ENCODE assay signal across 1 cellular context in the genomic region with DNA sequence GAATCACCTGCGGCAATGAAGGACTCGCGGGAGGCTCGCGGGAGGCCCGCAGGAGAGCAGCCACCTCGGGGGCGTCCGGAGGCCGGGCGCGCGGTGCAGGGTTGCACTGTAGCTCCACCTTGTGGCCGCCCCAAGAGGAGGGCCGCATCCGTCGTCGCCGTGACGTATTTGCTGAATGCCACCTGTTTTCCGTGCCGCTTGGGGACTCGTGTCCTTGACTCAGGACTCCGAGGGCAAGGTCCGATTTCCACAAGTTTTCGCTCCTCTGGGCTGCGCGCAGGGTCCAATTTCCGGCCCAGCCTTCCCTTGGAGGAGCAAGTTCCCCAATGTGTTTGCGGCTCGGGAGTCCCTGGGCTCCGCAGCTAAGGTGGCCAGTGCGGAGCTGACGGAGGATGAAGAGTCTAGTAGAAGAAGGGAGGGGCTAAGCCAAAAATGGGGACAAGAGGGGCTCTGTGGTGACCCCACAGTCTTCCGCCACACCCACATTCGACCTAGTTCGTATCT.
TF ChIP-seq lines count a peak whose summit lies in the region.

No MANE protein-coding gene starts in this region.

TF ChIP-seq in WTC11, 78 proteins besides CTCF, POLR2A, EP300 and RAD21 (continued from another document):
- TF ChIP-seq, protein P1, sequence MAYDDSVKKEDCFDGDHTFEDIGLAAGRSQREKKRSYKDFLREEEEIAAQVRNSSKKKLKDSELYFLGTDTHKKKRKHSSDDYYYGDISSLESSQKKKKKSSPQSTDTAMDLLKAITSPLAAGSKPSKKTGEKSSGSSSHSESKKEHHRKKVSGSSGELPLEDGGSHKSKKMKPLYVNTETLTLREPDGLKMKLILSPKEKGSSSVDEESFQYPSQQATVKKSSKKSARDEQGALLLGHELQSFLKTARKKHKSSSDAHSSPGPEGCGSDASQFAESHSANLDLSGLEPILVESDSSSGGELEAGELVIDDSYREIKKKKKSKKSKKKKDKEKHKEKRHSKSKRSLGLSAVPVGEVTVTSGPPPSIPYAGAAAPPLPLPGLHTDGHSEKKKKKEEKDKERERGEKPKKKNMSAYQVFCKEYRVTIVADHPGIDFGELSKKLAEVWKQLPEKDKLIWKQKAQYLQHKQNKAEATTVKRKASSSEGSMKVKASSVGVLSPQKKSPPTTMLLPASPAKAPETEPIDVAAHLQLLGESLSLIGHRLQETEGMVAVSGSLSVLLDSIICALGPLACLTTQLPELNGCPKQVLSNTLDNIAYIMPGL (CRISPR knock-in tag; IDR thresholded peaks at IDR 0.05) = 0 out of 2 replicates have a peak, but pooled peaks have one; percentile 45
- TF ChIP-seq SMAD3 (CRISPR knock-in tag; IDR thresholded peaks at IDR 0.05; ENCODE audit: borderline replicate concordance) = no peak
- TF ChIP-seq, protein P2, sequence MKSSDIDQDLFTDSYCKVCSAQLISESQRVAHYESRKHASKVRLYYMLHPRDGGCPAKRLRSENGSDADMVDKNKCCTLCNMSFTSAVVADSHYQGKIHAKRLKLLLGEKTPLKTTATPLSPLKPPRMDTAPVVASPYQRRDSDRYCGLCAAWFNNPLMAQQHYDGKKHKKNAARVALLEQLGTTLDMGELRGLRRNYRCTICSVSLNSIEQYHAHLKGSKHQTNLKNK (CRISPR knock-in tag; IDR thresholded peaks at IDR 0.05) = no peak
- TF ChIP-seq, protein P3, sequence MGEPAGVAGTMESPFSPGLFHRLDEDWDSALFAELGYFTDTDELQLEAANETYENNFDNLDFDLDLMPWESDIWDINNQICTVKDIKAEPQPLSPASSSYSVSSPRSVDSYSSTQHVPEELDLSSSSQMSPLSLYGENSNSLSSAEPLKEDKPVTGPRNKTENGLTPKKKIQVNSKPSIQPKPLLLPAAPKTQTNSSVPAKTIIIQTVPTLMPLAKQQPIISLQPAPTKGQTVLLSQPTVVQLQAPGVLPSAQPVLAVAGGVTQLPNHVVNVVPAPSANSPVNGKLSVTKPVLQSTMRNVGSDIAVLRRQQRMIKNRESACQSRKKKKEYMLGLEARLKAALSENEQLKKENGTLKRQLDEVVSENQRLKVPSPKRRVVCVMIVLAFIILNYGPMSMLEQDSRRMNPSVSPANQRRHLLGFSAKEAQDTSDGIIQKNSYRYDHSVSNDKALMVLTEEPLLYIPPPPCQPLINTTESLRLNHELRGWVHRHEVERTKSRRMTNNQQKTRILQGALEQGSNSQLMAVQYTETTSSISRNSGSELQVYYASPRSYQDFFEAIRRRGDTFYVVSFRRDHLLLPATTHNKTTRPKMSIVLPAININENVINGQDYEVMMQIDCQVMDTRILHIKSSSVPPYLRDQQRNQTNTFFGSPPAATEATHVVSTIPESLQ (CRISPR knock-in tag; IDR thresholded peaks at IDR 0.05) = no peak
- no peak for TF ChIP-seq KAT7 (CRISPR knock-in tag; IDR thresholded peaks at IDR 0.05; ENCODE audit: borderline replicate concordance)
- TF ChIP-seq PRRX2 (CRISPR knock-in tag; IDR thresholded peaks at IDR 0.05) = no peak
- TF ChIP-seq, protein P4, sequence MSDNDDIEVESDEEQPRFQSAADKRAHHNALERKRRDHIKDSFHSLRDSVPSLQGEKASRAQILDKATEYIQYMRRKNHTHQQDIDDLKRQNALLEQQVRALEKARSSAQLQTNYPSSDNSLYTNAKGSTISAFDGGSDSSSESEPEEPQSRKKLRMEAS (CRISPR knock-in tag; IDR thresholded peaks at IDR 0.05) = peak; percentile 53; the same call in 1 of the 2 replicates
- TF ChIP-seq, protein P5, sequence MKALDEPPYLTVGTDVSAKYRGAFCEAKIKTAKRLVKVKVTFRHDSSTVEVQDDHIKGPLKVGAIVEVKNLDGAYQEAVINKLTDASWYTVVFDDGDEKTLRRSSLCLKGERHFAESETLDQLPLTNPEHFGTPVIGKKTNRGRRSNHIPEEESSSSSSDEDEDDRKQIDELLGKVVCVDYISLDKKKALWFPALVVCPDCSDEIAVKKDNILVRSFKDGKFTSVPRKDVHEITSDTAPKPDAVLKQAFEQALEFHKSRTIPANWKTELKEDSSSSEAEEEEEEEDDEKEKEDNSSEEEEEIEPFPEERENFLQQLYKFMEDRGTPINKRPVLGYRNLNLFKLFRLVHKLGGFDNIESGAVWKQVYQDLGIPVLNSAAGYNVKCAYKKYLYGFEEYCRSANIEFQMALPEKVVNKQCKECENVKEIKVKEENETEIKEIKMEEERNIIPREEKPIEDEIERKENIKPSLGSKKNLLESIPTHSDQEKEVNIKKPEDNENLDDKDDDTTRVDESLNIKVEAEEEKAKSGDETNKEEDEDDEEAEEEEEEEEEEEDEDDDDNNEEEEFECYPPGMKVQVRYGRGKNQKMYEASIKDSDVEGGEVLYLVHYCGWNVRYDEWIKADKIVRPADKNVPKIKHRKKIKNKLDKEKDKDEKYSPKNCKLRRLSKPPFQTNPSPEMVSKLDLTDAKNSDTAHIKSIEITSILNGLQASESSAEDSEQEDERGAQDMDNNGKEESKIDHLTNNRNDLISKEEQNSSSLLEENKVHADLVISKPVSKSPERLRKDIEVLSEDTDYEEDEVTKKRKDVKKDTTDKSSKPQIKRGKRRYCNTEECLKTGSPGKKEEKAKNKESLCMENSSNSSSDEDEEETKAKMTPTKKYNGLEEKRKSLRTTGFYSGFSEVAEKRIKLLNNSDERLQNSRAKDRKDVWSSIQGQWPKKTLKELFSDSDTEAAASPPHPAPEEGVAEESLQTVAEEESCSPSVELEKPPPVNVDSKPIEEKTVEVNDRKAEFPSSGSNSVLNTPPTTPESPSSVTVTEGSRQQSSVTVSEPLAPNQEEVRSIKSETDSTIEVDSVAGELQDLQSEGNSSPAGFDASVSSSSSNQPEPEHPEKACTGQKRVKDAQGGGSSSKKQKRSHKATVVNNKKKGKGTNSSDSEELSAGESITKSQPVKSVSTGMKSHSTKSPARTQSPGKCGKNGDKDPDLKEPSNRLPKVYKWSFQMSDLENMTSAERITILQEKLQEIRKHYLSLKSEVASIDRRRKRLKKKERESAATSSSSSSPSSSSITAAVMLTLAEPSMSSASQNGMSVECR (CRISPR knock-in tag; IDR thresholded peaks at IDR 0.05; ENCODE audit: borderline replicate concordance) = peak; percentile 33; the same call in 1 of the 2 replicates
TF ChIP-seq in WTC11: peak in this region for 7.
